Comparison of ENCODE assay signal across 12 cellular contexts in the genomic region with DNA sequence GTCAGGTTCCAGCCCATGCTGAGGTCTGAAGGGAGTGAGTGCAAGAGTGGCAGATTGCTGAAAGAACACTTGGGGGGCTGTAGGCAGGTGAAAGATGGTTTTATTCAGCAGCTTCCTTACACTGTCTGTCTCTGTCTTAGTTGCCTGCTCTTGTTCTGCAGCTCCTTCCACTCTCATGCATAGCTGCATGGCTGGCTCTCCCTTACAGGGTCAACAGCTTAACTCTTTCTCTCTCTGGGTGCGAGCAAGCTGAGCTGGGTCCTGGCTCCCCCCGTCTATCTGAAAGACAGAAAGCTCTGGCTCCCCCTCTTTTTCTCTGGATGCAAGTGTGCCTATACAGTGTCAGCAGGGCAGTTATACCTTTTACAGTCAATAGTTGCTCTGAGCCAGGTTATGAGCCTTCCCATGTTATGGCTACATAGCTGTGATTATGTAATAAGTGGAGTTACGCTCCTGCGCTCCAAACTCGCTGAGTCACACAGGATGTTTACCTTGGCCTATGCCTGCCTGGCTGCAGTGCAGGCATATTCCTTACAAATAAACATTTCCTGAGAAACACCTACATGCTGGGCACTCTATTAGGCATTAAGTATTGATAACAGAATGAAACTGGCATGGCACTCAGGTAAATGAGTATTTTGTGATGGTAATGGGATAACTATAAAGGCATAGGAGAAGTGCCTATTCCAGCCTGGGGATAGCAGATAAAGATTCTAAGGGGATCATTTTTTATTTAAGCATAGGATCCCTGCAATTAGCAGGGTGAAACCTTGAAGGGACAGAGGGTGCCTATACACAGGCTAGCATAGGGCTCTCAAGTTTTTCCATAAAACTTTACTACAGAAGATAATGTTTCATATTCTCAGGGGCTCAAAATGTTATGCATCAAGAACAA.
DNase-seq lines count a peak whose midpoint lies in the region; ATAC-seq and TF ChIP-seq lines count a peak whose summit lies in the region.
"Had no signal": no experiment of that assay in that cellular context is flagged by ENCODE, and none has a peak within 500 bp of the region (broad histone marks: within the 10 kb centered on the region; RNA-seq: fewer than 3 reads in every experiment).

No MANE protein-coding gene starts in this region.

- ATAC-seq in left cardiac atrium (peak; percentile 34 to 97), HG03045 (IDR thresholded peaks at IDR 0.05; ENCODE audit: unreplicated experiment) (no peak)

- H3K4me3 ChIP-seq in right atrium auricular region = no peak overlapping the region
- H3K4me3 ChIP-seq: prostate gland had no signal

- DNase-seq in left cardiac atrium = peak; percentile 53
- no peak for DNase-seq in right atrium auricular region (ENCODE audit: low spot score)
- DNase-seq in amniotic epithelial cell (ENCODE audit: low read depth) = peak; percentile 23
- peak; percentile 9 for DNase-seq in iPS DF 19.7 (ENCODE audit: low read depth, low spot score)
- no peak for DNase-seq in GM19238 (ENCODE audit: insufficient read length, low spot score)
- DNase-seq in retina = no peak
- no peak for DNase-seq in head of caudate nucleus
- DNase-seq: foreskin fibroblast, NCI-H146, OCI-M1 had no signal

- H3K9me3 ChIP-seq in right atrium auricular region = no peaks in the 10 kb centered on the region
- H3K9me3 ChIP-seq: prostate gland had no signal

- intact Hi-C loops in left cardiac atrium (cut with DNase I) = no loop called here
- intact Hi-C loops in head of caudate nucleus (cut with DNase I) = no loop called here

- no peaks in the 10 kb centered on the region for H3K4me1 ChIP-seq in right atrium auricular region
- H3K4me1 ChIP-seq: prostate gland had no signal

- H3K36me3 ChIP-seq in right atrium auricular region = no peaks in the 10 kb centered on the region
- H3K36me3 ChIP-seq: prostate gland had no signal

- H3K27ac ChIP-seq in right atrium auricular region = no peak overlapping the region
- H3K27ac ChIP-seq: prostate gland had no signal

- TF ChIP-seq CTCF in right atrium auricular region (IDR thresholded peaks at IDR 0.05) = no peak

- no peaks in the 10 kb centered on the region for H3K27me3 ChIP-seq in right atrium auricular region

Comparison
In these comparisons a context has a peak if more than half of its experiments do, and no peak if none do; other contexts are left out.
1. DNase-seq: peak in left cardiac atrium (single experiment), amniotic epithelial cell (single experiment) and iPS DF 19.7 (single experiment); none in right atrium auricular region (single experiment), GM19238 (single experiment), retina (single experiment) and head of caudate nucleus (0 of 42).